In the genomic region with DNA sequence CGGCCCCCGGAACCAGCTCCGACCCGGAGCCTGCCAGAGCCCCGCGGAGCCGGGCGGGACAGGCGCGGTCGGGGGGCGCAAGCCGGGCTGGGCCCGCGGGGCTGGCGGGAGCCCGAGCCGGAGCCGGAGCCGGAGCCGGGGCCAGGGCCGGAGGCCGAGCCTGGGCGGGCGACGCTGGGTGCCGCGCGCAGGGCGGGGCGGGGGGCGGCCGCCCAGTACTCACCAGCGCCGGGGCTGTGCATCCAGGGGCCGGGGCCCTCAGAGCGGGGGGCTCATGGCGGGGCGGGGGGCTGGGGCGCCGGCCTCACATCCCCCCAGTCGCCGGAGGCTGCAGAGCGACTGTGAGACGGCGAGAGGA, we compare ENCODE assay signal across 8 cellular contexts. TPM values are rescaled to one million over a fixed set of nuclear protein-coding genes. Genes with fewer than 3 reads are reported as not detected.
A peak's percentile ranks its signal among the peaks of the same experiment; 100 is the strongest.
DNase-seq lines count a peak whose midpoint lies in the region; ATAC-seq and TF ChIP-seq lines count a peak whose summit lies in the region.

No MANE protein-coding gene starts in this region.

- H3K4me3 ChIP-seq in CD4-positive, alpha-beta memory T cell (ENCODE audit: low read length in 2 of 2), result peak overlapping the region in 1 of 2 donors; percentile 79
- H3K4me3 ChIP-seq in thyroid gland (replicated peaks in 1 of 3), result peak overlapping the region; percentile 21 to 82 (median 37)

- H3K4me1 Mint-ChIP-seq in CD4-positive, alpha-beta memory T cell, result peaks cover 62 to 87% (median 77%) of the 10 kb centered on the region in 4 donors
- H3K4me1 Mint-ChIP-seq in activated naive CD8-positive, alpha-beta T cell treated with anti-CD3 and anti-CD28 coated beads, Interleukin-2, amount 50 U/mL, for 24 hours, result peaks cover 74% of the 10 kb centered on the region

- WGBS in thyroid gland, 2 donors, result no CpG with 5 or more reads among the region's 46 CpGs

- DNase-seq in CD4-positive, alpha-beta memory T cell, result no peak
- DNase-seq in activated naive CD8-positive, alpha-beta T cell treated with anti-CD3 and anti-CD28 coated beads, Interleukin-2, amount 50 U/mL, for 24 hours, result no peak
- no peak for DNase-seq in thyroid gland
- DNase-seq in stimulated activated CD4-positive, alpha-beta T cell treated with anti-CD3 and anti-CD28 coated beads, Interleukin-4, amount 100 ng/mL, for 24 hours, result no peak
- DNase-seq in AG08396 (ENCODE audit: low spot score), result no peak
- no peak for DNase-seq in activated CD4-positive, alpha-beta T cell treated with anti-CD3 and anti-CD28 coated beads for 48 hours

- no peak for TF ChIP-seq CTCF in thyroid gland (IDR thresholded peaks at IDR 0.05)

- intact Hi-C loops in CD4-positive, alpha-beta memory T cell (cut with micrococcal nuclease), result loop anchor here (1.0 kb wide), 1 partner anchor 9 kb away; no protein-coding TSS in a partner anchor
- intact Hi-C loops in thyroid gland (cut with DNase I), result no loop called here

- no peaks in the 10 kb centered on the region for H3K27me3 Mint-ChIP-seq in CD4-positive, alpha-beta memory T cell
- no peaks in the 10 kb centered on the region for H3K27me3 Mint-ChIP-seq in activated naive CD8-positive, alpha-beta T cell treated with anti-CD3 and anti-CD28 coated beads, Interleukin-2, amount 50 U/mL, for 24 hours

- H3K27me3 ChIP-seq in CD4-positive, alpha-beta memory T cell (ENCODE audit: insufficient read depth, low read length), result no peaks in the 10 kb centered on the region
- H3K27me3 ChIP-seq in layer of hippocampus (ENCODE audit: control insufficient read depth, insufficient read depth, low read length), result no peaks in the 10 kb centered on the region
- H3K27me3 ChIP-seq in thyroid gland, result no peaks in the 10 kb centered on the region

- CTCF ChIA-PET in CD4-positive, alpha-beta memory T cell (lab: Charles Lee; ENCODE audit: partially characterized antibody), result interaction anchor here (3.3 to 6.9 kb wide), 5 partner anchors 12 to 77 kb away, joined by 17 to 223 read pairs (median 39); no protein-coding TSS in a partner anchor

- peak; percentile 29 for ATAC-seq in HG02798 (IDR thresholded peaks at IDR 0.05; ENCODE audit: poor library complexity, unreplicated experiment)
- ATAC-seq in activated naive CD8-positive, alpha-beta T cell treated with anti-CD3 and anti-CD28 coated beads, Interleukin-2, amount 50 U/mL, for 24 hours, result peak; percentile 0

- no peak overlapping the region for H3K27ac Mint-ChIP-seq in CD4-positive, alpha-beta memory T cell
- no peak overlapping the region for H3K27ac Mint-ChIP-seq in activated naive CD8-positive, alpha-beta T cell treated with anti-CD3 and anti-CD28 coated beads, Interleukin-2, amount 50 U/mL, for 24 hours

- TF ChIP-seq POLR2A in thyroid gland (IDR thresholded peaks at IDR 0.05), result no peak

- H3K27ac ChIP-seq in CD4-positive, alpha-beta memory T cell (ENCODE audit: low read depth, low read length), result peak overlapping the region; percentile 79
- H3K27ac ChIP-seq in layer of hippocampus (ENCODE audit: low read depth, low read length), result peak overlapping the region; percentile 97
- peak overlapping the region; percentile 94 to 98 (median 98) for H3K27ac ChIP-seq in thyroid gland

- peaks cover 0 to 2% (median 0%) of the 10 kb centered on the region in 8 donors for H3K9me3 Mint-ChIP-seq in CD4-positive, alpha-beta memory T cell
- no peaks in the 10 kb centered on the region for H3K9me3 Mint-ChIP-seq in activated naive CD8-positive, alpha-beta T cell treated with anti-CD3 and anti-CD28 coated beads, Interleukin-2, amount 50 U/mL, for 24 hours

- no peaks in the 10 kb centered on the region for H3K9me3 ChIP-seq in CD4-positive, alpha-beta memory T cell (ENCODE audit: control insufficient read depth in 1 of 2, low read length in 2 of 2)
- H3K9me3 ChIP-seq in thyroid gland, result no peaks in the 10 kb centered on the region

- H3K4me1 ChIP-seq in CD4-positive, alpha-beta memory T cell (ENCODE audit: insufficient read depth, low read length), result peaks cover 87% of the 10 kb centered on the region
- H3K4me1 ChIP-seq in thyroid gland, result peaks cover 59 to 82% of the 10 kb centered on the region in 2 donors

- POLR2A ChIA-PET in CD4-positive, alpha-beta memory T cell (lab: Charles Lee; ENCODE audit: partially characterized antibody), result interaction anchor here (1.0 to 8.2 kb wide), 15 partner anchors 9 to 114 kb away, joined by 3 to 270 read pairs (median 4); a partner anchor contains a TSS

- H3K4me3 Mint-ChIP-seq in CD4-positive, alpha-beta memory T cell, result peak overlapping the region in 5 of 8 donors; percentile 51 to 65 (median 54)
- peak overlapping the region; percentile 95 for H3K4me3 Mint-ChIP-seq in activated naive CD8-positive, alpha-beta T cell treated with anti-CD3 and anti-CD28 coated beads, Interleukin-2, amount 50 U/mL, for 24 hours

- H3K36me3 ChIP-seq in CD4-positive, alpha-beta memory T cell (ENCODE audit: insufficient read depth, low read length), result no peaks in the 10 kb centered on the region
- no peaks in the 10 kb centered on the region for H3K36me3 ChIP-seq in thyroid gland

- peaks cover 0 to 9% of the 10 kb centered on the region in 2 donors for H3K36me3 Mint-ChIP-seq in CD4-positive, alpha-beta memory T cell
- peaks cover 40% of the 10 kb centered on the region for H3K36me3 Mint-ChIP-seq in activated naive CD8-positive, alpha-beta T cell treated with anti-CD3 and anti-CD28 coated beads, Interleukin-2, amount 50 U/mL, for 24 hours (ENCODE audit: low read depth)

RNA-seq across cellular contexts. Expression of a gene that starts 0.2 kb away (rescaled TPM):
- 100 to 1,000 TPM; 139 to 142 TPM for total RNA-seq in CD4-positive, alpha-beta memory T cell
- 10 to 100 TPM in 1 of 2 donors, 1 to 10 TPM in 1; 7.9 to 26.8 TPM for polyA plus RNA-seq in CD4-positive, alpha-beta memory T cell
- total RNA-seq in thyroid gland, result 10 to 100 TPM; 44.5 to 61.9 (median 52.6) TPM

RNA-seq across cellular contexts. Expression of a gene that starts 46.5 kb away (rescaled TPM):
- 10 to 100 TPM; 12.1 to 12.3 TPM for total RNA-seq in CD4-positive, alpha-beta memory T cell
- polyA plus RNA-seq in CD4-positive, alpha-beta memory T cell, result 1 to 10 TPM; 8.7 to 9.0 TPM
- total RNA-seq in thyroid gland, result 100 to 1,000 TPM in 3 of 4 donors, 10 to 100 TPM in 1; 59.3 to 276 (median 187) TPM

Comparison
In these comparisons a context has a peak if more than half of its experiments do, and no peak if none do; other contexts are left out.
1. RNA of a gene that starts 46.5 kb away (total RNA-seq): 59.3 to 276 TPM in thyroid gland; 12.1 to 12.3 TPM in CD4-positive, alpha-beta memory T cell; every median in the first group is over 4 times any median in the second.
2. Peak in every context shown above with its lines, with median percentiles within 50 percentile points of each other: H3K27ac ChIP-seq.